ENCODE assay signal across 8 cellular contexts in genomic region chr17:1649116-1649843, GRCh38. TPM values are rescaled to one million over a fixed set of nuclear protein-coding genes. Genes with fewer than 3 reads are reported as not detected.
DNase-seq lines count a peak whose midpoint lies in the region; ATAC-seq, FAIRE-seq and TF ChIP-seq lines count a peak whose summit lies in the region.

No MANE protein-coding gene starts in this region.

- H3K9ac ChIP-seq in endothelial cell of umbilical vein (replicated peaks; ENCODE audit: extremely low read depth, insufficient read depth, low read length): peak overlapping the region; percentile 20

- DNase-seq in SIG-M5 treated with dmso at 0.1 percent for 504 hours (lab: John Stamatoyannopoulos, UW; ENCODE audit: unreplicated experiment) (peak; percentile 71), SIG-M5 (lab: John Stamatoyannopoulos, UW) (no peak), NCI-H524 (lab: John Stamatoyannopoulos, UW) (peak; percentile 35 to 72), endothelial cell of umbilical vein (ENCODE audit: low read depth, low spot score) (peak; percentile 87), mucosa of descending colon (peak; percentile 70 to 90 (median 85))
- peak; percentile 63 to 67 for DNase-seq in activated CD8-positive, alpha-beta memory T cell treated with anti-CD3 and anti-CD28 coated beads for 4 hours (ENCODE audit: low read depth in 2 of 2)
- DNase-seq in stimulated activated CD8-positive, alpha-beta memory T cell treated with anti-CD3 and anti-CD28 coated beads, Interleukin-4, amount 100 ng/mL, for 4 hours (ENCODE audit: low read depth in 2 of 2, low spot score in 1 of 2): peak; percentile 40 to 69

- H3K27ac ChIP-seq in endothelial cell of umbilical vein (ENCODE audit: insufficient read depth, low read depth, low read length): peak overlapping the region; percentile 54

- H3K27me3 ChIP-seq in endothelial cell of umbilical vein (ENCODE audit: control insufficient read depth in 2 of 2, insufficient read depth in 2 of 2, low read length in 2 of 2): no peaks in the 10 kb centered on the region

- TF ChIP-seq POLR2A in endothelial cell of umbilical vein (IDR thresholded peaks at IDR 0.05; ENCODE audit: low read depth, low read length): no peak

- H3K9me3 ChIP-seq in endothelial cell of umbilical vein (replicated peaks; ENCODE audit: control insufficient read depth, insufficient read depth, low read length) (no peaks in the 10 kb centered on the region), mucosa of descending colon (no peaks in the 10 kb centered on the region)

- peak overlapping the region; percentile 50 for H3K4me2 ChIP-seq in endothelial cell of umbilical vein (ENCODE audit: insufficient read depth, low read length)

- POLR2A ChIA-PET in endothelial cell of umbilical vein (lab: Charles Lee): interaction anchor here (0.6 to 2.1 kb wide), 5 partner anchors 24 to 160 kb away, joined by 3 to 10 read pairs (median 4); no protein-coding TSS in a partner anchor

- H3K9me1 ChIP-seq in endothelial cell of umbilical vein (replicated peaks; ENCODE audit: control insufficient read depth, extremely low read depth, insufficient read depth, low read length): no peaks in the 10 kb centered on the region

- ATAC-seq in HG02970 (IDR thresholded peaks at IDR 0.05; ENCODE audit: low FRiP score, unreplicated experiment): peak; percentile 39
- peak; percentile 75 for ATAC-seq in mucosa of descending colon

- H3K4me3 ChIP-seq in endothelial cell of umbilical vein (replicated peaks in 1 of 3; ENCODE audit: insufficient read depth in 1 of 3, low read depth in 1 of 3, low read length in 3 of 3) (peak overlapping the region; percentile 10 to 52 (median 39)), mucosa of descending colon (peak overlapping the region; percentile 93)

- H3K4me1 ChIP-seq in endothelial cell of umbilical vein (ENCODE audit: control insufficient read depth, extremely low read depth, insufficient read depth, low read length): peaks cover 39% of the 10 kb centered on the region
- peaks cover 36% of the 10 kb centered on the region for H3K4me1 ChIP-seq in mucosa of descending colon (ENCODE audit: low read depth)

- H3K79me2 ChIP-seq in endothelial cell of umbilical vein (ENCODE audit: control insufficient read depth, insufficient read depth, low read length): peaks cover 13% of the 10 kb centered on the region

- dilution Hi-C loops in endothelial cell of umbilical vein (cut with MboI; ENCODE audit: extremely low pct_ligation_motif_present, low sequenced_read_pairs): no loop called here

- H4K20me1 ChIP-seq in endothelial cell of umbilical vein (replicated peaks; ENCODE audit: control insufficient read depth, extremely low read depth, insufficient read depth, low read length): no peaks in the 10 kb centered on the region

- H2AFZ ChIP-seq in endothelial cell of umbilical vein (ENCODE audit: low read depth, low read length): peak overlapping the region; percentile 26

- no peak for FAIRE-seq in endothelial cell of umbilical vein (lab: Jason Lieb, UNC)

- H3K36me3 ChIP-seq in endothelial cell of umbilical vein (ENCODE audit: control insufficient read depth in 2 of 2, extremely low read depth in 1 of 2, insufficient read depth in 2 of 2, low read length in 2 of 2) (peaks cover 27 to 31% of the 10 kb centered on the region in 2 experiments), mucosa of descending colon (ENCODE audit: low read depth) (peaks cover 18% of the 10 kb centered on the region)

- CTCF ChIA-PET in endothelial cell of umbilical vein (lab: Charles Lee): interaction anchor here (0.6 to 7.7 kb wide), 35 partner anchors 9 to 395 kb away, joined by 3 to 218 read pairs (median 5); partner anchors contain the start of genes INPP5K, PITPNA and SLC43A2

- intact Hi-C loops in endothelial cell of umbilical vein (cut with micrococcal nuclease) (loop anchor here (1.0 to 2.0 kb wide), 5 partner anchors 36 to 390 kb away; partner anchors contain the start of genes INPP5K and PRPF8), mucosa of descending colon (cut with DNase I, micrococcal nuclease) (no loop called here)

- no TSS peak for BruUV-seq in endothelial cell of umbilical vein (replicated peaks; lab: Mats Ljungman, UMichigan)

- no peak for TF ChIP-seq CTCF in endothelial cell of umbilical vein (IDR thresholded peaks at IDR 0.05; ENCODE audit: extremely low read depth in 1 of 2, insufficient read depth in 1 of 2, low read depth in 1 of 2, low read length in 2 of 2)
- no peak for TF ChIP-seq CTCF in mucosa of descending colon (IDR thresholded peaks at IDR 0.05)

TF ChIP-seq in endothelial cell of umbilical vein, 7 proteins besides CTCF, POLR2A, EP300 and RAD21:
- TF ChIP-seq GATA2 (IDR thresholded peaks at IDR 0.05; ENCODE audit: insufficient read depth, insufficient read length, low read depth, low read length) (no peak), JUN (IDR thresholded peaks at IDR 0.05; ENCODE audit: borderline replicate concordance, insufficient read depth, insufficient read length, low read depth) (peak; percentile 24), MAX (IDR thresholded peaks at IDR 0.05; ENCODE audit: insufficient read depth, insufficient read length) (no peak), POLR2AphosphoS5 (IDR thresholded peaks at IDR 0.05; ENCODE audit: insufficient read depth, low read depth, low read length) (peak; percentile 49), FOS (IDR thresholded peaks at IDR 0.05; ENCODE audit: borderline replicate concordance, insufficient read depth, low read length) (peak; percentile 70)

RNA-seq across cellular contexts. Expression of gene RILP, which starts 0.4 kb away (rescaled TPM):
- 8.9 and 9.4 TPM in 2 replicates for total RNA-seq in endothelial cell of umbilical vein
- 9.3 and 10.0 TPM in 2 replicates for polyA plus RNA-seq in endothelial cell of umbilical vein
- polyA plus RNA-seq in endothelial cell of umbilical vein (2011; cell fraction: cytosol; rRNA removed): 9.8 and 11.0 TPM in 2 replicates
- 7.8 and 10.0 TPM in 2 replicates for polyA plus RNA-seq in endothelial cell of umbilical vein (2011; cell fraction: nucleus; rRNA removed)
- polyA plus RNA-seq in endothelial cell of umbilical vein (2012): 6.9 and 10.5 TPM in 2 replicates
- polyA minus RNA-seq in endothelial cell of umbilical vein: 3.7 and 4.1 TPM in 2 replicates
- 6.1 TPM for polyA minus RNA-seq in endothelial cell of umbilical vein (2011; cell fraction: cytosol; rRNA and poly(A)+ RNA removed)
- 1.2 and 2.6 TPM in 2 replicates for polyA minus RNA-seq in endothelial cell of umbilical vein (2011; cell fraction: nucleus; rRNA and poly(A)+ RNA removed)
- 10 to 100 TPM; 33.3 to 71.6 (median 41.0) TPM for total RNA-seq in mucosa of descending colon

RNA-seq across cellular contexts. Expression of gene SCARF1, which starts 3.7 kb away (rescaled TPM):
- total RNA-seq in endothelial cell of umbilical vein: 91.5 and 93.7 TPM in 2 replicates
- 52.8 and 57.8 TPM in 2 replicates for polyA plus RNA-seq in endothelial cell of umbilical vein
- polyA plus RNA-seq in endothelial cell of umbilical vein (2011; cell fraction: cytosol; rRNA removed): 27.0 and 37.5 TPM in 2 replicates
- polyA plus RNA-seq in endothelial cell of umbilical vein (2011; cell fraction: nucleus; rRNA removed): 70.0 and 70.6 TPM in 2 replicates
- polyA plus RNA-seq in endothelial cell of umbilical vein (2012): 35.4 and 36.1 TPM in 2 replicates
- polyA minus RNA-seq in endothelial cell of umbilical vein: 28.8 and 29.1 TPM in 2 replicates
- polyA minus RNA-seq in endothelial cell of umbilical vein (2011; cell fraction: cytosol; rRNA and poly(A)+ RNA removed): not detected
- polyA minus RNA-seq in endothelial cell of umbilical vein (2011; cell fraction: nucleus; rRNA and poly(A)+ RNA removed): 19.8 and 29.4 TPM in 2 replicates
- total RNA-seq in mucosa of descending colon: 10 to 100 TPM; 13.1 to 17.8 (median 14.8) TPM

RNA-seq across cellular contexts. Expression of gene SLC43A2, which starts 20.6 kb away (rescaled TPM):
- total RNA-seq in endothelial cell of umbilical vein (41.7 and 54.6 TPM in 2 replicates), mucosa of descending colon (10 to 100 TPM; 12.7 to 30.8 (median 23.7) TPM)
- polyA plus RNA-seq in endothelial cell of umbilical vein: 50.9 and 52.0 TPM in 2 replicates
- polyA plus RNA-seq in endothelial cell of umbilical vein (2011; cell fraction: cytosol; rRNA removed): 37.2 and 44.2 TPM in 2 replicates
- polyA plus RNA-seq in endothelial cell of umbilical vein (2011; cell fraction: nucleus; rRNA removed): 30.8 and 31.4 TPM in 2 replicates
- polyA plus RNA-seq in endothelial cell of umbilical vein (2012): 64.6 and 71.7 TPM in 2 replicates
- 77.7 and 82.9 TPM in 2 replicates for polyA minus RNA-seq in endothelial cell of umbilical vein
- polyA minus RNA-seq in endothelial cell of umbilical vein (2011; cell fraction: cytosol; rRNA and poly(A)+ RNA removed): 5.3 TPM
- 26.5 and 35.3 TPM in 2 replicates for polyA minus RNA-seq in endothelial cell of umbilical vein (2011; cell fraction: nucleus; rRNA and poly(A)+ RNA removed)

RNA-seq across cellular contexts. Expression of gene PRPF8, which starts 35.4 kb away (rescaled TPM):
- total RNA-seq in endothelial cell of umbilical vein (282 and 301 TPM in 2 replicates), mucosa of descending colon (100 to 1,000 TPM; 214 to 238 (median 222) TPM)
- polyA plus RNA-seq in endothelial cell of umbilical vein: 215 and 230 TPM in 2 replicates
- polyA plus RNA-seq in endothelial cell of umbilical vein (2011; cell fraction: cytosol; rRNA removed): 140 and 162 TPM in 2 replicates
- polyA plus RNA-seq in endothelial cell of umbilical vein (2011; cell fraction: nucleus; rRNA removed): 382 and 429 TPM in 2 replicates
- polyA plus RNA-seq in endothelial cell of umbilical vein (2012): 185 and 188 TPM in 2 replicates
- 426 and 435 TPM in 2 replicates for polyA minus RNA-seq in endothelial cell of umbilical vein
- polyA minus RNA-seq in endothelial cell of umbilical vein (2011; cell fraction: cytosol; rRNA and poly(A)+ RNA removed): 351 TPM
- 222 and 293 TPM in 2 replicates for polyA minus RNA-seq in endothelial cell of umbilical vein (2011; cell fraction: nucleus; rRNA and poly(A)+ RNA removed)
